In genomic region chr3:193640165-193640706, GRCh38 we compare ENCODE assay signal across 1 cellular context.
TF ChIP-seq lines count a peak whose summit lies in the region.

No MANE protein-coding gene starts in this region.

TF ChIP-seq in HepG2, 621 proteins besides CTCF, POLR2A, EP300 and RAD21 (continued from another document):
- TF ChIP-seq RCOR2 (CRISPR knock-in tag; IDR thresholded peaks at IDR 0.05) (no peak), NR1H2 (CRISPR knock-in tag; IDR thresholded peaks at IDR 0.05; ENCODE audit: borderline replicate concordance, low read depth) (no peak), ZNF879 (CRISPR knock-in tag; IDR thresholded peaks at IDR 0.05) (no peak), PBX3 (CRISPR knock-in tag; IDR thresholded peaks at IDR 0.05; ENCODE audit: borderline replicate concordance) (no peak), ZNF224 (CRISPR knock-in tag; IDR thresholded peaks at IDR 0.05) (no peak), EZH2 (conservative IDR thresholded peaks at IDR 0.05; ENCODE audit: low read depth, low read length) (no peak), THAP11 (CRISPR knock-in tag; IDR thresholded peaks at IDR 0.05) (no peak), ZFX (CRISPR knock-in tag; IDR thresholded peaks at IDR 0.05; ENCODE audit: low read depth) (no peak), STAT5B (CRISPR knock-in tag; IDR thresholded peaks at IDR 0.05) (no peak), ZNF619 (CRISPR knock-in tag; IDR thresholded peaks at IDR 0.05) (no peak), ZBTB14 (CRISPR knock-in tag; IDR thresholded peaks at IDR 0.05) (no peak), SRSF1 (optimal IDR thresholded peaks at IDR 0.05; ENCODE audit: low read depth, low read length) (no peak)
- TF ChIP-seq, protein P1, sequence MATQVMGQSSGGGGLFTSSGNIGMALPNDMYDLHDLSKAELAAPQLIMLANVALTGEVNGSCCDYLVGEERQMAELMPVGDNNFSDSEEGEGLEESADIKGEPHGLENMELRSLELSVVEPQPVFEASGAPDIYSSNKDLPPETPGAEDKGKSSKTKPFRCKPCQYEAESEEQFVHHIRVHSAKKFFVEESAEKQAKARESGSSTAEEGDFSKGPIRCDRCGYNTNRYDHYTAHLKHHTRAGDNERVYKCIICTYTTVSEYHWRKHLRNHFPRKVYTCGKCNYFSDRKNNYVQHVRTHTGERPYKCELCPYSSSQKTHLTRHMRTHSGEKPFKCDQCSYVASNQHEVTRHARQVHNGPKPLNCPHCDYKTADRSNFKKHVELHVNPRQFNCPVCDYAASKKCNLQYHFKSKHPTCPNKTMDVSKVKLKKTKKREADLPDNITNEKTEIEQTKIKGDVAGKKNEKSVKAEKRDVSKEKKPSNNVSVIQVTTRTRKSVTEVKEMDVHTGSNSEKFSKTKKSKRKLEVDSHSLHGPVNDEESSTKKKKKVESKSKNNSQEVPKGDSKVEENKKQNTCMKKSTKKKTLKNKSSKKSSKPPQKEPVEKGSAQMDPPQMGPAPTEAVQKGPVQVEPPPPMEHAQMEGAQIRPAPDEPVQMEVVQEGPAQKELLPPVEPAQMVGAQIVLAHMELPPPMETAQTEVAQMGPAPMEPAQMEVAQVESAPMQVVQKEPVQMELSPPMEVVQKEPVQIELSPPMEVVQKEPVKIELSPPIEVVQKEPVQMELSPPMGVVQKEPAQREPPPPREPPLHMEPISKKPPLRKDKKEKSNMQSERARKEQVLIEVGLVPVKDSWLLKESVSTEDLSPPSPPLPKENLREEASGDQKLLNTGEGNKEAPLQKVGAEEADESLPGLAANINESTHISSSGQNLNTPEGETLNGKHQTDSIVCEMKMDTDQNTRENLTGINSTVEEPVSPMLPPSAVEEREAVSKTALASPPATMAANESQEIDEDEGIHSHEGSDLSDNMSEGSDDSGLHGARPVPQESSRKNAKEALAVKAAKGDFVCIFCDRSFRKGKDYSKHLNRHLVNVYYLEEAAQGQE (IDR thresholded peaks at IDR 0.05; ENCODE audit: borderline replicate concordance in 1 of 2, low read depth in 1 of 2, low read length in 2 of 2), result no peak
TF ChIP-seq in HepG2: peak in this region for 0.
